In the genomic region with DNA sequence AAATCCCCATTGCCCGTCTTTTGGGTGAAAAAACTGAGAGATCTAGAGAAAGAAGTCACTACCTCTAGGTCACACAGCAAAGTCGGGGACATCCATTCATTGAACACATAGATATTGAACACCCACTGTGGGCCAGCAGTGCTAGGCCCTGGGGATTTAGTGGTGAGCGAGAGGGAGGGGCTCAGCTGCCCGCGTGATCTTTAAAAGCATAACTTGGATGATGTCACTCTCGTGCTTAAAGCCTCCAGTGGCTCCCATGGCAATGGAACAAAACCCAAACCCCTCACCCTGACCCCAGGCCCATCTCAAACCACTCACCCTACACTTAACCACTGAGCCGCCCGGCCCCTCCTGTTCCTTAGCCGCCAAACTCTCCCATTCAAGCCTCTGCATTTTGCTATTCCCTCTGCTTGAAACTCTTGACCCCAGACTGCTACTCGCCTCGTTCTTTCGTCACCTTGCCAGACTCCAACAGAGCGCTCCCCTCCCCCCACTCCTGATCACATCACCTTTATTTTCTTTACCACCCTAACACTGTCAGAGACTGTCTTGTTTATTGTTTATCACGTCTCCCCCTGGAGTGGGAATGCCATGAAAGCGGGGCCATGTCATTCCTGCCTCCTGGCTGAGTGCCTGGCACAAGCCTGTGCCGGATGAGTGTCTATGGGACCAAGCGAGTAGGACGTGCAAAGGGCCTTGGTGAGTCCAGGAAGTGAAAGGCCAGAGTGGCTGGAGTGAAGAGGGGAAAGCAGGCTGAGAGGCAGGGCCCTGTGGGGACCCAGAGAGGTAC, we compare ENCODE assay signal across 1 cellular context.
TF ChIP-seq lines count a peak whose summit lies in the region.

No MANE protein-coding gene starts in this region.

TF ChIP-seq in HepG2, 621 proteins besides CTCF, POLR2A, EP300 and RAD21 (continued from another document):
- TF ChIP-seq PCBP2 (optimal IDR thresholded peaks at IDR 0.05; ENCODE audit: low read depth, low read length, poor library complexity, severe bottlenecking) (peak; percentile 36), ZFP90 (CRISPR knock-in tag; IDR thresholded peaks at IDR 0.05; ENCODE audit: borderline replicate concordance) (no peak; the same call in 1 of the 2 replicates), ZNF879 (CRISPR knock-in tag; IDR thresholded peaks at IDR 0.05) (0 out of 2 replicates have a peak, but pooled peaks have one; percentile 38), ZSCAN29 (CRISPR knock-in tag; conservative IDR thresholded peaks at IDR 0.05) (no peak), ELF3 (CRISPR knock-in tag; IDR thresholded peaks at IDR 0.05) (peak; percentile 46; the same call in 1 of the 2 replicates), NBN (conservative IDR thresholded peaks at IDR 0.05) (no peak), ZNF556 (CRISPR knock-in tag; IDR thresholded peaks at IDR 0.05; ENCODE audit: borderline replicate concordance) (0 out of 2 replicates have a peak, but pooled peaks have one; percentile 57)
- TF ChIP-seq, protein P1, sequence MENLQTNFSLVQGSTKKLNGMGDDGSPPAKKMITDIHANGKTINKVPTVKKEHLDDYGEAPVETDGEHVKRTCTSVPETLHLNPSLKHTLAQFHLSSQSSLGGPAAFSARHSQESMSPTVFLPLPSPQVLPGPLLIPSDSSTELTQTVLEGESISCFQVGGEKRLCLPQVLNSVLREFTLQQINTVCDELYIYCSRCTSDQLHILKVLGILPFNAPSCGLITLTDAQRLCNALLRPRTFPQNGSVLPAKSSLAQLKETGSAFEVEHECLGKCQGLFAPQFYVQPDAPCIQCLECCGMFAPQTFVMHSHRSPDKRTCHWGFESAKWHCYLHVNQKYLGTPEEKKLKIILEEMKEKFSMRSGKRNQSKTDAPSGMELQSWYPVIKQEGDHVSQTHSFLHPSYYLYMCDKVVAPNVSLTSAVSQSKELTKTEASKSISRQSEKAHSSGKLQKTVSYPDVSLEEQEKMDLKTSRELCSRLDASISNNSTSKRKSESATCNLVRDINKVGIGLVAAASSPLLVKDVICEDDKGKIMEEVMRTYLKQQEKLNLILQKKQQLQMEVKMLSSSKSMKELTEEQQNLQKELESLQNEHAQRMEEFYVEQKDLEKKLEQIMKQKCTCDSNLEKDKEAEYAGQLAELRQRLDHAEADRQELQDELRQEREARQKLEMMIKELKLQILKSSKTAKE (CRISPR knock-in tag; IDR thresholded peaks at IDR 0.05; ENCODE audit: borderline replicate concordance), result no peak
- TF ChIP-seq, protein P2, sequence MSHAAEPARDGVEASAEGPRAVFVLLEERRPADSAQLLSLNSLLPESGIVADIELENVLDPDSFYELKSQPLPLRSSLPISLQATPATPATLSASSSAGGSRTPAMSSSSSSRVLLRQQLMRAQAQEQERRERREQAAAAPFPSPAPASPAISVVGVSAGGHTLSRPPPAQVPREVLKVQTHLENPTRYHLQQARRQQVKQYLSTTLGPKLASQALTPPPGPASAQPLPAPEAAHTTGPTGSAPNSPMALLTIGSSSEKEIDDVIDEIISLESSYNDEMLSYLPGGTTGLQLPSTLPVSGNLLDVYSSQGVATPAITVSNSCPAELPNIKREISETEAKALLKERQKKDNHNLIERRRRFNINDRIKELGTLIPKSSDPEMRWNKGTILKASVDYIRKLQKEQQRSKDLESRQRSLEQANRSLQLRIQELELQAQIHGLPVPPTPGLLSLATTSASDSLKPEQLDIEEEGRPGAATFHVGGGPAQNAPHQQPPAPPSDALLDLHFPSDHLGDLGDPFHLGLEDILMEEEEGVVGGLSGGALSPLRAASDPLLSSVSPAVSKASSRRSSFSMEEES (CRISPR knock-in tag; IDR thresholded peaks at IDR 0.05), result no peak
- TF ChIP-seq, protein P3, sequence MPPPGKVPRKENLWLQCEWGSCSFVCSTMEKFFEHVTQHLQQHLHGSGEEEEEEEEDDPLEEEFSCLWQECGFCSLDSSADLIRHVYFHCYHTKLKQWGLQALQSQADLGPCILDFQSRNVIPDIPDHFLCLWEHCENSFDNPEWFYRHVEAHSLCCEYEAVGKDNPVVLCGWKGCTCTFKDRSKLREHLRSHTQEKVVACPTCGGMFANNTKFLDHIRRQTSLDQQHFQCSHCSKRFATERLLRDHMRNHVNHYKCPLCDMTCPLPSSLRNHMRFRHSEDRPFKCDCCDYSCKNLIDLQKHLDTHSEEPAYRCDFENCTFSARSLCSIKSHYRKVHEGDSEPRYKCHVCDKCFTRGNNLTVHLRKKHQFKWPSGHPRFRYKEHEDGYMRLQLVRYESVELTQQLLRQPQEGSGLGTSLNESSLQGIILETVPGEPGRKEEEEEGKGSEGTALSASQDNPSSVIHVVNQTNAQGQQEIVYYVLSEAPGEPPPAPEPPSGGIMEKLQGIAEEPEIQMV (CRISPR knock-in tag; IDR thresholded peaks at IDR 0.05; ENCODE audit: low read depth), result 0 out of 2 replicates have a peak, but pooled peaks have one; percentile 36
